9 cellular contexts compared by ENCODE assay signal in genomic region chr14:100567009-100567876, GRCh38. TPM values are rescaled to one million over a fixed set of nuclear protein-coding genes. Genes with fewer than 3 reads are reported as not detected.
A peak's percentile ranks its signal among the peaks of the same experiment; 100 is the strongest.
DNase-seq lines count a peak whose midpoint lies in the region; ATAC-seq and TF ChIP-seq lines count a peak whose summit lies in the region.
"Had no signal": no experiment of that assay in that cellular context is flagged by ENCODE, and none has a peak within 500 bp of the region (broad histone marks: within the 10 kb centered on the region; RNA-seq: fewer than 3 reads in every experiment).

No MANE protein-coding gene starts in this region.

- peaks cover 64% of the 10 kb centered on the region for H3K27me3 Mint-ChIP-seq in CD4-positive, alpha-beta T cell

- POLR2A ChIA-PET in CD4-positive, alpha-beta T cell (lab: Charles Lee), result no interaction called here
- POLR2A ChIA-PET in OCI-LY7 (lab: Charles Lee), result no interaction called here

- intact Hi-C loops in CD4-positive, alpha-beta T cell (cut with DNase I, micrococcal nuclease), result no loop called here
- intact Hi-C loops in OCI-LY7 (cut with micrococcal nuclease; ENCODE audit: unreplicated experiment), result no loop called here

- H3K4me3 ChIP-seq in ACC112 (ENCODE audit: low read depth, low read length) (peak overlapping the region; percentile 77), HUES64 (ENCODE audit: low read length) (peak overlapping the region; percentile 63), ectodermal cell (ENCODE audit: insufficient read depth, low read depth, low read length) (peak overlapping the region; percentile 16), neural cell (ENCODE audit: low read length) (peak overlapping the region; percentile 67), OCI-LY7 (ENCODE audit: low read depth, low read length, poor library complexity, severe bottlenecking) (no peak overlapping the region)

- no peak for DNase-seq in CD4-positive, alpha-beta T cell
- DNase-seq in activated gamma-delta T cell (lab: John Stamatoyannopoulos, UW) (no peak), OCI-LY7 (ENCODE audit: low spot score) (no peak)
- DNase-seq: NCI-H345 had no signal

- H3K4me2 ChIP-seq in neural cell (ENCODE audit: low read length), result no peak overlapping the region
- no peak overlapping the region for H3K4me2 ChIP-seq in OCI-LY7 (ENCODE audit: low read length)

- no peaks in the 10 kb centered on the region for H3K4me1 Mint-ChIP-seq in CD4-positive, alpha-beta T cell (ENCODE audit: low read depth)

- H3K79me2 ChIP-seq in ACC112 (ENCODE audit: control insufficient read depth, insufficient read depth, low read length, unreplicated experiment) (no peaks in the 10 kb centered on the region), neural cell (replicated peaks; ENCODE audit: insufficient read depth, low read length) (peaks cover 27% of the 10 kb centered on the region), OCI-LY7 (ENCODE audit: insufficient read depth, low read depth, low read length) (no peaks in the 10 kb centered on the region)

- no peaks in the 10 kb centered on the region for H3K36me3 Mint-ChIP-seq in CD4-positive, alpha-beta T cell (ENCODE audit: low read depth)

- TF ChIP-seq CTCF in neural cell (IDR thresholded peaks at IDR 0.05; ENCODE audit: poor library complexity, severe bottlenecking), result no peak
- TF ChIP-seq CTCF in CD4-positive, alpha-beta T cell (IDR thresholded peaks at IDR 0.05), result no peak
- TF ChIP-seq CTCF in OCI-LY7 (conservative IDR thresholded peaks at IDR 0.05; ENCODE audit: low read length), result no peak

- H3K9me2 ChIP-seq in neural cell (ENCODE audit: insufficient read depth, low read length) (no peaks in the 10 kb centered on the region), OCI-LY7 (ENCODE audit: insufficient read depth, low read length) (no peaks in the 10 kb centered on the region)

- CTCF ChIA-PET in CD4-positive, alpha-beta T cell (lab: Charles Lee), result no interaction called here
- CTCF ChIA-PET in OCI-LY7 (lab: Charles Lee; ENCODE audit: unreplicated experiment), result no interaction called here

- no peaks in the 10 kb centered on the region for H3F3A ChIP-seq in neural cell (ENCODE audit: insufficient read depth, low read length, poor library complexity, severe bottlenecking)

- peak overlapping the region; percentile 68 for H2AFZ ChIP-seq in ACC112 (ENCODE audit: low read length, unreplicated experiment)
- H2AFZ ChIP-seq in neural cell (ENCODE audit: low read depth, low read length), result no peak overlapping the region
- H2AFZ ChIP-seq in OCI-LY7 (ENCODE audit: low read length), result no peak overlapping the region

- peaks cover 6% of the 10 kb centered on the region for H3K4me1 ChIP-seq in ACC112 (ENCODE audit: control insufficient read depth, insufficient read depth, low read length, unreplicated experiment)
- peaks cover 4% of the 10 kb centered on the region for H3K4me1 ChIP-seq in HUES64 (ENCODE audit: insufficient read depth, low read length)
- peaks cover 14% of the 10 kb centered on the region for H3K4me1 ChIP-seq in ectodermal cell (ENCODE audit: control insufficient read depth, insufficient read depth, low read length)
- H3K4me1 ChIP-seq in OCI-LY7 (ENCODE audit: insufficient read depth, low read length, poor library complexity, severe bottlenecking), result peaks cover 2% of the 10 kb centered on the region

- no peak for ATAC-seq in HG03342 (IDR thresholded peaks at IDR 0.05; ENCODE audit: unreplicated experiment)
- ATAC-seq in CD4-positive, alpha-beta T cell (ENCODE audit: poor library complexity), result no peak

- no peaks in the 10 kb centered on the region for H3K9me3 Mint-ChIP-seq in CD4-positive, alpha-beta T cell

- TF ChIP-seq RAD21 in neural cell (conservative IDR thresholded peaks at IDR 0.05), result no peak

- H3K27me3 ChIP-seq in ACC112 (ENCODE audit: insufficient read depth, low read length) (peaks cover 30% of the 10 kb centered on the region), HUES64 (ENCODE audit: insufficient read depth, low read length) (peaks cover 70% of the 10 kb centered on the region), ectodermal cell (ENCODE audit: control insufficient read depth, insufficient read depth, low read length, poor library complexity, severe bottlenecking) (peaks cover 53% of the 10 kb centered on the region), neural cell (ENCODE audit: insufficient read depth, low read depth, low read length) (peaks cover 22% of the 10 kb centered on the region)
- H3K27me3 ChIP-seq in CD4-positive, alpha-beta T cell (ENCODE audit: control insufficient read depth, insufficient read depth, low read length), result peaks cover 41% of the 10 kb centered on the region

- no peaks in the 10 kb centered on the region for H3K9me3 ChIP-seq in HUES64 (ENCODE audit: insufficient read depth, low read depth, low read length)
- no peaks in the 10 kb centered on the region for H3K9me3 ChIP-seq in ectodermal cell (ENCODE audit: control insufficient read depth, low read length)
- no peaks in the 10 kb centered on the region for H3K9me3 ChIP-seq in neural cell (ENCODE audit: low read length)
- H3K9me3 ChIP-seq in CD4-positive, alpha-beta T cell (ENCODE audit: control insufficient read depth, low read length), result no peaks in the 10 kb centered on the region
- no peaks in the 10 kb centered on the region for H3K9me3 ChIP-seq in OCI-LY7 (ENCODE audit: low read length)

- no peak overlapping the region for H3K9ac ChIP-seq in HUES64 (ENCODE audit: low read depth, low read length)
- H3K9ac ChIP-seq in neural cell (ENCODE audit: low read length), result no peak overlapping the region

- no peaks in the 10 kb centered on the region for H4K20me1 ChIP-seq in neural cell (ENCODE audit: insufficient read depth)
- no peaks in the 10 kb centered on the region for H4K20me1 ChIP-seq in OCI-LY7 (ENCODE audit: insufficient read depth, low read length)

- H3K27ac ChIP-seq in ACC112 (ENCODE audit: low read depth, low read length), result no peak overlapping the region
- H3K27ac ChIP-seq in HUES64 (ENCODE audit: low read depth, low read length), result no peak overlapping the region
- H3K27ac ChIP-seq in ectodermal cell (ENCODE audit: insufficient read depth, low read depth, low read length, poor library complexity, severe bottlenecking), result no peak overlapping the region
- no peak overlapping the region for H3K27ac ChIP-seq in neural cell (ENCODE audit: low read length)
- no peak overlapping the region for H3K27ac ChIP-seq in CD4-positive, alpha-beta T cell (ENCODE audit: low read depth, low read length)
- no peak overlapping the region for H3K27ac ChIP-seq in OCI-LY7 (ENCODE audit: low read depth, low read length, poor library complexity, severe bottlenecking)

- no peak overlapping the region for H3K4me3 Mint-ChIP-seq in CD4-positive, alpha-beta T cell

- TF ChIP-seq EP300 in neural cell (conservative IDR thresholded peaks at IDR 0.05; ENCODE audit: poor library complexity, severe bottlenecking), result no peak

- H3K27ac Mint-ChIP-seq in CD4-positive, alpha-beta T cell, result no peak overlapping the region

- H3K36me3 ChIP-seq in ACC112 (ENCODE audit: insufficient read depth, low read length) (no peaks in the 10 kb centered on the region), HUES64 (ENCODE audit: insufficient read depth, low read length) (no peaks in the 10 kb centered on the region), ectodermal cell (ENCODE audit: control insufficient read depth, insufficient read depth, low read length) (no peaks in the 10 kb centered on the region), neural cell (ENCODE audit: insufficient read depth, low read length) (no peaks in the 10 kb centered on the region), OCI-LY7 (ENCODE audit: insufficient read depth, low read length) (no peaks in the 10 kb centered on the region)

- no TSS peak for BruUV-seq in OCI-LY7 (replicated peaks; lab: Mats Ljungman, UMichigan)

- 4% methylated on average over 68 of the region's 70 CpGs for WGBS in HUES64
- 4 to 5% methylated on average over 67 of the region's 70 CpGs for WGBS in ectodermal cell, 2 experiments

TF ChIP-seq in neural cell, 6 proteins besides CTCF, POLR2A, EP300 and RAD21:
- TF ChIP-seq TAF1 (IDR thresholded peaks at IDR 0.05; ENCODE audit: low read depth) (no peak), EZH2 (IDR thresholded peaks at IDR 0.05; ENCODE audit: borderline replicate concordance, insufficient read depth, low read length, poor library complexity, severe bottlenecking) (no peak), SMC3 (conservative IDR thresholded peaks at IDR 0.05; ENCODE audit: poor library complexity) (no peak), MXI1 (conservative IDR thresholded peaks at IDR 0.05; ENCODE audit: poor library complexity, severe bottlenecking) (no peak), POLR2AphosphoS5 (IDR thresholded peaks at IDR 0.05) (no peak), REST (IDR thresholded peaks at IDR 0.05; ENCODE audit: borderline replicate concordance) (no peak)

RNA-seq across cellular contexts. Expression of gene BEGAIN, which starts 20.0 kb away (rescaled TPM):
- polyA plus RNA-seq in HUES64 (2013, experiment 1 of 2), result 0.95 TPM
- 1.7 TPM for polyA plus RNA-seq in HUES64 (2013, experiment 2 of 2)
- 1.6 TPM for polyA plus RNA-seq in ectodermal cell (2013, experiment 1 of 4)
- 1.5 TPM for polyA plus RNA-seq in ectodermal cell (2013, experiment 2 of 4)
- 1.4 TPM for polyA plus RNA-seq in ectodermal cell (2013, experiment 3 of 4)
- 1.2 TPM for polyA plus RNA-seq in ectodermal cell (2013, experiment 4 of 4)
- 10.9 and 28.2 TPM in 2 replicates for polyA plus RNA-seq in neural cell
- 17.5 and 27.8 TPM in 2 replicates for polyA minus RNA-seq in neural cell
- total RNA-seq in CD4-positive, alpha-beta T cell, result 1 to 10 TPM; 1.5 to 2.0 TPM
- total RNA-seq in OCI-LY7 (2014; rRNA removed; shearing (Covaris generic)), result 1.8 TPM in 1 of 2 replicates, not detected in the other
- 0.06 and 0.76 TPM in 2 replicates for total RNA-seq in OCI-LY7 (2022)
